8 cellular contexts compared by ENCODE assay signal in the genomic region with DNA sequence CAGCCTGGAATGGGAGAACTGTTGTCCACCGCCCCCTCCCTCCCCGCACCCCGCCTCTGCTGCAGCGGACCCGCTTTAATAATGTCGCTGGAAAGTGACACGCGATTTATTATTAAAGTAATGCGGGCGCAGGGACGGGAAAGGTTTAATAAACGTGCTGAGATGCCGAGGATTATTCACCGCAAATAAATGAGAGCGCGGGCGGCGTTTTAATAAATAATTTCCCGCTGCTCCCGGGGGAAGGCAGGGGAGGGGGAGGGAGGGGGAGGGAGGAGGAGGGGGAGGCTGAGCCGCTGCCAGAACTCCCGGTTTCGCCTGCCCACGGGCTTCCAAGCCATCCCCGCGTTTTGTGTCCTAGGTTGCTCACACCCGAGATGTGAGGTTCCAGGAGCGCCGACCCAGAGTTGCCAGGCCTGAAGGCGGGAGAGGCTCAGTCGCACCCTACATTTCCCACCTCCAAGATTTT. TPM values are rescaled to one million over a fixed set of nuclear protein-coding genes. Genes with fewer than 3 reads are reported as not detected.
A peak's percentile ranks its signal among the peaks of the same experiment; 100 is the strongest.
DNase-seq lines count a peak whose midpoint lies in the region; ATAC-seq, FAIRE-seq and TF ChIP-seq lines count a peak whose summit lies in the region.

No MANE protein-coding gene starts in this region.

- peaks cover 24% of the 10 kb centered on the region for H3K4me1 ChIP-seq in mesodermal cell (ENCODE audit: control insufficient read depth, insufficient read depth, low read length, poor library complexity, severe bottlenecking)

- H3K9me3 Mint-ChIP-seq in IgD-negative memory B cell = no peaks in the 10 kb centered on the region

- 0 to 1% methylated on average over 17 of the region's 31 CpGs for WGBS in mesodermal cell (ENCODE audit: insufficient coverage in 2 of 2), 2 experiments

- peaks cover 19% of the 10 kb centered on the region for H3K27me3 Mint-ChIP-seq in IgD-negative memory B cell

- POLR2A ChIA-PET in AG04450 (lab: Yijun Ruan, JAX) = interaction anchor here (1.0 kb wide), 2 partner anchors 23 to 24 kb away, joined by 3 to 6 read pairs; no protein-coding TSS in a partner anchor

- peak overlapping the region; percentile 92 to 99 (median 96) for H3K4me3 Mint-ChIP-seq in IgD-negative memory B cell

- no peaks in the 10 kb centered on the region; the same call in 1 of the 2 replicates for H3K9me3 ChIP-seq in AG04450 (ENCODE audit: control insufficient read depth, insufficient read depth, low read length)
- H3K9me3 ChIP-seq in mesodermal cell (ENCODE audit: control insufficient read depth, low read length) = no peaks in the 10 kb centered on the region

- FAIRE-seq in frontal cortex (lab: Jason Lieb, UNC) (no peak), HTR-8/SVneo (lab: Jason Lieb, UNC) (no peak)

- no peaks in the 10 kb centered on the region for H3K36me3 Mint-ChIP-seq in IgD-negative memory B cell

- peaks cover 3% of the 10 kb centered on the region for H3K27me3 ChIP-seq in AG04450 (ENCODE audit: control insufficient read depth, insufficient read depth, low read length)

- no peak for TF ChIP-seq CTCF in AG04450 (IDR thresholded peaks at IDR 0.05; ENCODE audit: low read depth, low read length)

- H3K27ac ChIP-seq in AG04450 (ENCODE audit: low read depth, low read length) (peak overlapping the region; percentile 31), mesodermal cell (ENCODE audit: low read depth, low read length, severe bottlenecking) (no peak overlapping the region)

- in situ Hi-C loops in T47D (cut with HindIII; ENCODE audit: low pct_unique_long_range_greater_than_20kb, low sequenced_read_pairs) = no loop called here

- H3K4me3 ChIP-seq in AG04450 (ENCODE audit: low read depth, low read length) (peak overlapping the region; percentile 65), mesodermal cell (ENCODE audit: extremely low read depth, insufficient read depth, low read length, poor library complexity, severe bottlenecking) (peak overlapping the region; percentile 49)

- H3K27ac Mint-ChIP-seq in IgD-negative memory B cell = peak overlapping the region in 1 of 3 donors; percentile 4

- no peaks in the 10 kb centered on the region for H3K36me3 ChIP-seq in mesodermal cell (ENCODE audit: control insufficient read depth, insufficient read depth, low read length)

- peaks cover 22 to 29% (median 24%) of the 10 kb centered on the region in 3 donors for H3K4me1 Mint-ChIP-seq in IgD-negative memory B cell

- ATAC-seq in GM18519 (IDR thresholded peaks at IDR 0.05; ENCODE audit: low FRiP score, unreplicated experiment) = no peak
- ATAC-seq in GM21381 (IDR thresholded peaks at IDR 0.05; ENCODE audit: unreplicated experiment) = no peak

- CTCF ChIA-PET in AG04450 (lab: Charles Lee) = interaction anchor here (1.0 to 16.2 kb wide), 7 partner anchors 8 to 52 kb away, joined by 3 to 414 read pairs (median 7); a partner anchor contains a TSS

- DNase-seq in AG04450 (ENCODE audit: low read depth, low spot score) = no peak
- peak; percentile 46 to 78 for DNase-seq in T47D (ENCODE audit: low read depth in 1 of 2, low spot score in 1 of 2)
- no peak for DNase-seq in frontal cortex (ENCODE audit: low spot score in 2 of 2)
- DNase-seq in HTR-8/SVneo (ENCODE audit: insufficient read length, low spot score) = no peak

RNA-seq across cellular contexts. Expression of a gene that starts 5.1 kb away (rescaled TPM):
- polyA plus RNA-seq in AG04450 (2011; rRNA removed) (10.8 and 14.1 TPM in 2 replicates), IgD-negative memory B cell (not detected)
- polyA minus RNA-seq in AG04450 (2011; rRNA and poly(A)+ RNA removed) = 10.9 and 11.3 TPM in 2 replicates
- 5.3 TPM for polyA plus RNA-seq in mesodermal cell (2013, experiment 1 of 2)
- polyA plus RNA-seq in mesodermal cell (2013, experiment 2 of 2) = 3.9 TPM
- 0.41 TPM for total RNA-seq in frontal cortex

RNA-seq across cellular contexts. Expression of a gene that starts 35.9 kb away (rescaled TPM):
- polyA plus RNA-seq in AG04450 (2011; rRNA removed) (77.8 and 87.0 TPM in 2 replicates), IgD-negative memory B cell (7.4 TPM)
- 106 and 126 TPM in 2 replicates for polyA minus RNA-seq in AG04450 (2011; rRNA and poly(A)+ RNA removed)
- polyA plus RNA-seq in mesodermal cell (2013, experiment 1 of 2) = 33.8 TPM
- polyA plus RNA-seq in mesodermal cell (2013, experiment 2 of 2) = 26.8 TPM
- 45.7 TPM for total RNA-seq in frontal cortex

RNA-seq across cellular contexts. Expression of a gene that starts 36.0 kb away (rescaled TPM):
- polyA plus RNA-seq in AG04450 (2011; rRNA removed) = 0.27 and 0.60 TPM in 2 replicates
- polyA minus RNA-seq in AG04450 (2011; rRNA and poly(A)+ RNA removed) = 0.26 and 0.37 TPM in 2 replicates
- polyA plus RNA-seq in IgD-negative memory B cell = not detected
- polyA plus RNA-seq in mesodermal cell (2013, experiment 1 of 2) = 0.55 TPM
- polyA plus RNA-seq in mesodermal cell (2013, experiment 2 of 2) = 1.1 TPM
- total RNA-seq in frontal cortex = 10.2 TPM

Comparison
In these comparisons a context has a peak if more than half of its experiments do, and no peak if none do; other contexts are left out.
1. DNase-seq: peak in T47D (2 of 2); none in AG04450 (single experiment), frontal cortex (0 of 2) and HTR-8/SVneo (single experiment).
2. RNA of a gene that starts 5.1 kb away (polyA plus RNA-seq): 10.8 to 14.1 TPM in AG04450; not detected in IgD-negative memory B cell (single experiment); every median in the first group is over 10 times any median in the second.